1 cellular context compared by ENCODE assay signal in the genomic region with DNA sequence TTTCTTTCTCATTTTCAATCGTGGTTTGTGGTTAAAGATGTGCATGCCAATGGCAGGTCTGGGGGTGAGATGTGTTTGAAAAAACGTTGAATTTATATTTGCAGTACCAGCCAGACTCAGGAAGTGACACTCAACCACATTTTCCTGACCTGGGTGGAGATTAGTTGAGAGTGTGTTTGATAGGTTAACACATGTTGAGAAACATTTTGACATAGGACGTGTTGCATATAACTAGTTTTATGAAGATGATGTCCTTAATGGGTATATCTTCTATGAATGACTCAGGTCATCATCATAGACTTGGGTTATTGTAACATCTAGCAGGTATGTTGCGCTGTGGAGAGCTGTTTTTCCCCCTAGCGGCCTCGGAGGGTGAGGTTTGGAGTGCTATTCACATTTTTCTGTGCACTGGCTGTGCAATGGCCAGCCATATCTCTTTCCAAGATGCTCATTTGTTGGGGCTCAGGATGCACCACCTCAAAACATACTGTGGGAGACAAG.
A peak's percentile ranks its signal among the peaks of the same experiment; 100 is the strongest.
TF ChIP-seq lines count a peak whose summit lies in the region.

No MANE protein-coding gene starts in this region.

TF ChIP-seq in HepG2, 621 proteins besides CTCF, POLR2A, EP300 and RAD21 (continued from another document):
- TF ChIP-seq, protein P1, sequence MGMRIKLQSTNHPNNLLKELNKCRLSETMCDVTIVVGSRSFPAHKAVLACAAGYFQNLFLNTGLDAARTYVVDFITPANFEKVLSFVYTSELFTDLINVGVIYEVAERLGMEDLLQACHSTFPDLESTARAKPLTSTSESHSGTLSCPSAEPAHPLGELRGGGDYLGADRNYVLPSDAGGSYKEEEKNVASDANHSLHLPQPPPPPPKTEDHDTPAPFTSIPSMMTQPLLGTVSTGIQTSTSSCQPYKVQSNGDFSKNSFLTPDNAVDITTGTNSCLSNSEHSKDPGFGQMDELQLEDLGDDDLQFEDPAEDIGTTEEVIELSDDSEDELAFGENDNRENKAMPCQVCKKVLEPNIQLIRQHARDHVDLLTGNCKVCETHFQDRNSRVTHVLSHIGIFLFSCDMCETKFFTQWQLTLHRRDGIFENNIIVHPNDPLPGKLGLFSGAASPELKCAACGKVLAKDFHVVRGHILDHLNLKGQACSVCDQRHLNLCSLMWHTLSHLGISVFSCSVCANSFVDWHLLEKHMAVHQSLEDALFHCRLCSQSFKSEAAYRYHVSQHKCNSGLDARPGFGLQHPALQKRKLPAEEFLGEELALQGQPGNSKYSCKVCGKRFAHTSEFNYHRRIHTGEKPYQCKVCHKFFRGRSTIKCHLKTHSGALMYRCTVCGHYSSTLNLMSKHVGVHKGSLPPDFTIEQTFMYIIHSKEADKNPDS (CRISPR knock-in tag; IDR thresholded peaks at IDR 0.05), result no peak
- peak; percentile 35; the same call in 1 of the 2 replicates for TF ChIP-seq SMC3 (IDR thresholded peaks at IDR 0.05; ENCODE audit: low read length)
- no peak for TF ChIP-seq MXI1 (IDR thresholded peaks at IDR 0.05; ENCODE audit: borderline replicate concordance, low read depth, low read length)
- no peak for TF ChIP-seq ZNF563 (CRISPR knock-in tag; IDR thresholded peaks at IDR 0.05)
- TF ChIP-seq NCOA1 (CRISPR knock-in tag; IDR thresholded peaks at IDR 0.05), result no peak
- TF ChIP-seq, protein P2, sequence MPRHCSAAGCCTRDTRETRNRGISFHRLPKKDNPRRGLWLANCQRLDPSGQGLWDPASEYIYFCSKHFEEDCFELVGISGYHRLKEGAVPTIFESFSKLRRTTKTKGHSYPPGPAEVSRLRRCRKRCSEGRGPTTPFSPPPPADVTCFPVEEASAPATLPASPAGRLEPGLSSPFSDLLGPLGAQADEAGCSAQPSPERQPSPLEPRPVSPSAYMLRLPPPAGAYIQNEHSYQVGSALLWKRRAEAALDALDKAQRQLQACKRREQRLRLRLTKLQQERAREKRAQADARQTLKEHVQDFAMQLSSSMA (CRISPR knock-in tag; IDR thresholded peaks at IDR 0.05), result no peak
